8 cellular contexts compared by ENCODE assay signal in genomic region chr9:37650873-37651768, GRCh38. TPM values are rescaled to one million over a fixed set of nuclear protein-coding genes. Genes with fewer than 3 reads are reported as not detected.
DNase-seq lines count a peak whose midpoint lies in the region; ATAC-seq and TF ChIP-seq lines count a peak whose summit lies in the region.

A gene with protein sequence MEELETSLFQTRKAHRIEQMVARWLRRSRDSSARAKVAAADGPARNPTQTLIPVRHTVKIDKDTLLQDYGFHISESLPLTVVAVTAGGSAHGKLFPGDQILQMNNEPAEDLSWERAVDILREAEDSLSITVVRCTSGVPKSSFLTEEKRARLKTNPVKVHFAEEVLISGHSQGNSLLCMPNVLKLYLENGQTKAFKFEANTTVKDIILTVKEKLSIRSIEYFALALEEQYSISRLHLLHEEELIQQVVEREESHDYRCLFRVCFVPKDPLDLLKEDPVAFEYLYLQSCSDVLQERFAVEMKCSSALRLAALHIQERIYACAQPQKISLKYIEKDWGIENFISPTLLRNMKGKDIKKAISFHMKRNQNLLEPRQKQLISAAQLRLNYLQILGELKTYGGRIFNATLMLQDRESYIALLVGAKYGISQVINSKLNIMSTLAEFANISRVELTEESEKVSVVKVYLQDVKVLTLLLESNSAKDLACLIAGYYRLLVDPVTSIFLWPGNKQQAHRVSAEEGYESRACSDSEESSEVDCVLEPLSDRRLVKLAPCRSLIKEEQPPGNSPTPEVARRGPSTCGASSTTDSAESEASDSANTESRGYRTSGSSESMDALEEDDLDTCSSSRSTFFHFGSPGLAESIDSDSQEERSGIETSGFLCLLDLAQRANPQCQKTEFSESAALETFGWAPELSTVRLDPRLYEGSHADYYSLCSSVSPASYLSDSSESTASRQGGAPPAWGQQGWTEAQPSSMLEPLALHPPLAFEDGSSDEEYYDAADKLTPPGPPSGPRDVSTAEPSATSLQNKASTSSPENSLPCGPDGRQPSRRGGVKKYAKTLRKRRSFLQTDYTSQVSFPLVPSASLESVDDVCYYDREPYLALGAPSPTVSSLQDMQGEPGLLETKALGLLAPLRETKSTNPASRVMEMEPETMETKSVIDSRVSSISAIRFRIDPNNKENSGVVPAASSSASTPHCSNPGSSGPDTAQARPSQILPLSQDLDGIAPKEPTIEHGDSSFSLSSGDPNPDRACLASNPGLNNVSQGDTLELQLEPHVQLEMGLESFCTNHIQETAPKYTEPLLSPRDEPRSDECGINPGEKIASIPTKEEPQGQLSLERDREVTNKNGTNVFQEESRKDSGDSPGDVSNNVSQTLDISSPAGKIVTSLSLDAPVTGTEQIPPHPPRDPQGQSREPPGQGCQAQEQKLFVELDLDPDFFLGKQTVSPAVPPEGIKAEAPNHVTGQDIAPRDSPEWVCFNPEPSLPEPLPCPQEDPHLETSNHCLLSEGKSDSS (N-terminal part only) (plus strand): TSS chr9:37650954. CDS start chr9:37692642, 41,688 bp downstream.

- peak within 1 kb of the TSS; percentile 45 to 60 for H3K4me3 ChIP-seq in HCT116 (replicated peaks in 1 of 2; ENCODE audit: low read depth in 1 of 2, low read length in 2 of 2)

- H2AFZ ChIP-seq in HCT116 (ENCODE audit: low read depth, low read length, poor library complexity, severe bottlenecking): peak within 1 kb of the TSS; percentile 80

- H3K27me3 Mint-ChIP-seq in WTC11 (ENCODE audit: low read depth): peaks cover 83% of the 10 kb centered on the region

- intact Hi-C loops in HCT116 (cut with micrococcal nuclease): no loop called here
- intact Hi-C loops in left colon (cut with DNase I, micrococcal nuclease): no loop called here

- no peaks in the 10 kb centered on the region for H3K9me3 ChIP-seq in HCT116 (ENCODE audit: control insufficient read depth in 1 of 2, insufficient read depth in 1 of 2, low read depth in 1 of 2, low read length in 2 of 2)

- peaks cover 10% of the 10 kb centered on the region for H3K4me1 Mint-ChIP-seq in WTC11

- H3K27ac Mint-ChIP-seq in WTC11: no peak within 1 kb of the TSS

- H3K9me3 Mint-ChIP-seq in WTC11: no peaks in the 10 kb centered on the region

- RAD21 ChIA-PET in HCT116 (lab: Charles Lee; ENCODE audit: low non-redundant PET in 1 of 2, low total read pairs in 2 of 2, uncharacterized antibody in 2 of 2, unreplicated experiment in 2 of 2): no interaction called here

- H3K36me3 ChIP-seq in HCT116 (ENCODE audit: control insufficient read depth in 1 of 2, insufficient read depth in 2 of 2, low read length in 2 of 2): no peaks in the 10 kb centered on the region

- H3K36me3 Mint-ChIP-seq in WTC11: no peaks in the 10 kb centered on the region

- peak within 1 kb of the TSS; percentile 78 for H3K4me3 Mint-ChIP-seq in WTC11

- no peaks in the 10 kb centered on the region for H3K79me2 ChIP-seq in HCT116 (ENCODE audit: insufficient read depth, low read length)

- peaks cover 29% of the 10 kb centered on the region for H3K27me3 ChIP-seq in HCT116 (ENCODE audit: insufficient read depth, low read length)

- CTCF ChIA-PET in HCT116 (lab: Charles Lee): no interaction called here
- CTCF ChIA-PET in WTC11 (lab: Charles Lee): interaction anchor here (0.6 to 1.0 kb wide), 2 partner anchors 17 to 186 kb away, joined by 4 to 5 read pairs; partner anchors contain the start of gene ZBTB5

- H3K4me1 ChIP-seq in HCT116 (ENCODE audit: control insufficient read depth in 1 of 2, insufficient read depth in 2 of 2, low read length in 2 of 2): peaks cover 0 to 10% of the 10 kb centered on the region in 2 experiments; a peak in 2 of 4 replicates

- no peak within 1 kb of the TSS; the same call in 1 of the 2 replicates for H3K27ac ChIP-seq in HCT116 (ENCODE audit: low read depth, low read length)

- H3K9me2 ChIP-seq in HCT116 (ENCODE audit: insufficient read depth): no peaks in the 10 kb centered on the region

- TF ChIP-seq RAD21 in HCT116 (IDR thresholded peaks at IDR 0.05; ENCODE audit: low read depth): no peak

- BruUV-seq in HCT116 (replicated peaks; lab: Mats Ljungman, UMichigan): no TSS peak

- peak; percentile 98 for ATAC-seq in HCT116
- peak; percentile 96 for ATAC-seq in WTC11
- peak; percentile 100 for ATAC-seq in left colon

- H3K9ac ChIP-seq in HCT116 (ENCODE audit: low read length): 0 out of 2 replicates have a peak within 1 kb of the TSS, but pooled peaks have one; percentile 11

- TF ChIP-seq CTCF in GM10266 (IDR thresholded peaks at IDR 0.05; ENCODE audit: control insufficient read depth, insufficient read depth, low read depth, missing control alignments) (no peak), HCT116 (IDR thresholded peaks at IDR 0.05 in 2 of 3, conservative IDR thresholded peaks at IDR 0.05 in 1 of 3; ENCODE audit: borderline replicate concordance in 1 of 3, insufficient read depth in 1 of 3, low read depth in 2 of 3, low read length in 2 of 3) (no peak), WTC11 (IDR thresholded peaks at IDR 0.05) (no peak)

- POLR2A ChIA-PET in HCT116 (lab: Charles Lee): no interaction called here
- POLR2A ChIA-PET in WTC11 (lab: Charles Lee): no interaction called here

- H3K4me2 ChIP-seq in HCT116 (ENCODE audit: low read length): peak within 1 kb of the TSS; percentile 95

- no peaks in the 10 kb centered on the region for H4K20me1 ChIP-seq in HCT116 (ENCODE audit: insufficient read depth)

- TF ChIP-seq POLR2A in HCT116 (IDR thresholded peaks at IDR 0.05; ENCODE audit: borderline replicate concordance, extremely low read depth, insufficient read depth, insufficient read length): no peak

- DNase-seq in GM10266 (ENCODE audit: extremely low spot score) (peak; percentile 82), HCT116 (ENCODE audit: low read depth, low spot score) (no peak), NCI-H1092 treated with DMSO at 0.1 percent for 48 hours (lab: John Stamatoyannopoulos, UW) (peak; percentile 83), WTC11 (ENCODE audit: low spot score) (peak; percentile 80), cerebellar cortex (ENCODE audit: low spot score) (peak; percentile 1), left colon (peak; percentile 61 to 81), NK-92 (lab: John Stamatoyannopoulos, UW; ENCODE audit: unreplicated experiment) (no peak)
- DNase-seq in stimulated activated CD4-positive, alpha-beta T cell treated with anti-CD3 and anti-CD28 coated beads, Interleukin-2, amount 100 ng/mL, for 4 hours (ENCODE audit: low read depth): peak; percentile 17

TF ChIP-seq in HCT116, 20 proteins besides CTCF, POLR2A, EP300 and RAD21 (continues in another document):
- TF ChIP-seq SIN3A (IDR thresholded peaks at IDR 0.05; ENCODE audit: low read depth) (no peak), ELF1 (IDR thresholded peaks at IDR 0.05; ENCODE audit: borderline replicate concordance, low read depth) (no peak), YY1 (IDR thresholded peaks at IDR 0.05; ENCODE audit: extremely low read depth, insufficient replicate concordance, low read depth, low read length) (no peak), JUND (IDR thresholded peaks at IDR 0.05) (no peak), POLR2AphosphoS5 (IDR thresholded peaks at IDR 0.05; ENCODE audit: low read depth, low read length) (no peak), EGR1 (IDR thresholded peaks at IDR 0.05; ENCODE audit: low read depth) (no peak)
- TF ChIP-seq, protein P1, sequence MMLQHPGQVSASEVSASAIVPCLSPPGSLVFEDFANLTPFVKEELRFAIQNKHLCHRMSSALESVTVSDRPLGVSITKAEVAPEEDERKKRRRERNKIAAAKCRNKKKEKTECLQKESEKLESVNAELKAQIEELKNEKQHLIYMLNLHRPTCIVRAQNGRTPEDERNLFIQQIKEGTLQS (IDR thresholded peaks at IDR 0.05): no peak

TF ChIP-seq in WTC11, 78 proteins besides CTCF, POLR2A, EP300 and RAD21 (continues in another document):
- TF ChIP-seq, protein P2, sequence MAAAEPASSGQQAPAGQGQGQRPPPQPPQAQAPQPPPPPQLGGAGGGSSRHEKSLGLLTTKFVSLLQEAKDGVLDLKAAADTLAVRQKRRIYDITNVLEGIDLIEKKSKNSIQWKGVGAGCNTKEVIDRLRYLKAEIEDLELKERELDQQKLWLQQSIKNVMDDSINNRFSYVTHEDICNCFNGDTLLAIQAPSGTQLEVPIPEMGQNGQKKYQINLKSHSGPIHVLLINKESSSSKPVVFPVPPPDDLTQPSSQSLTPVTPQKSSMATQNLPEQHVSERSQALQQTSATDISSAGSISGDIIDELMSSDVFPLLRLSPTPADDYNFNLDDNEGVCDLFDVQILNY (CRISPR knock-in tag; IDR thresholded peaks at IDR 0.05): no peak
- TF ChIP-seq MAX (CRISPR knock-in tag; IDR thresholded peaks at IDR 0.05): 0 out of 2 replicates have a peak, but pooled peaks have one; percentile 36
- no peak for TF ChIP-seq FOXK1 (CRISPR knock-in tag; IDR thresholded peaks at IDR 0.05)
- 0 out of 2 replicates have a peak, but pooled peaks have one; percentile 18 for TF ChIP-seq ETV6 (CRISPR knock-in tag; IDR thresholded peaks at IDR 0.05)
- TF ChIP-seq ATF2 (CRISPR knock-in tag; IDR thresholded peaks at IDR 0.05; ENCODE audit: borderline replicate concordance, low read depth): no peak

RNA-seq across cellular contexts. Expression of the gene that starts here (rescaled TPM):
- total RNA-seq in HCT116 (2021; ENCODE audit: unreplicated experiment): 0.52 TPM
- 0.12 and 0.26 TPM in 2 replicates for polyA plus RNA-seq in HCT116 (2012)
- total RNA-seq in WTC11 (2021): 0.14 to 0.26 TPM (median 0.14 TPM) in 3 replicates
- total RNA-seq in left colon: under 1 TPM in 1 of 2 donors, not detected in 1; 0.06 TPM

Comparison
In these comparisons a context has a peak if more than half of its experiments do, and no peak if none do; other contexts are left out.
1. Peak in ATAC-seq, H3K4me3 ChIP-seq, H3K9ac ChIP-seq and H3K4me2 ChIP-seq in HCT116; RNA of the gene not detected or under 1 TPM.
2. Peak in DNase-seq and ATAC-seq in WTC11; RNA of the gene not detected or under 1 TPM.
3. Peak in DNase-seq and ATAC-seq in left colon; RNA of the gene not detected or under 1 TPM.
4. DNase-seq: peak in GM10266 (single experiment), NCI-H1092 treated with DMSO at 0.1 percent for 48 hours (single experiment), cerebellar cortex (single experiment) and stimulated activated CD4-positive, alpha-beta T cell treated with anti-CD3 and anti-CD28 coated beads, Interleukin-2, amount 100 ng/mL, for 4 hours (single experiment); none in HCT116 (single experiment) and NK-92 (single experiment).
5. Peak in every context shown above with its lines, with median percentiles within 50 percentile points of each other: ATAC-seq.